Comparison of ENCODE assay signal across 1 cellular context in the genomic region with DNA sequence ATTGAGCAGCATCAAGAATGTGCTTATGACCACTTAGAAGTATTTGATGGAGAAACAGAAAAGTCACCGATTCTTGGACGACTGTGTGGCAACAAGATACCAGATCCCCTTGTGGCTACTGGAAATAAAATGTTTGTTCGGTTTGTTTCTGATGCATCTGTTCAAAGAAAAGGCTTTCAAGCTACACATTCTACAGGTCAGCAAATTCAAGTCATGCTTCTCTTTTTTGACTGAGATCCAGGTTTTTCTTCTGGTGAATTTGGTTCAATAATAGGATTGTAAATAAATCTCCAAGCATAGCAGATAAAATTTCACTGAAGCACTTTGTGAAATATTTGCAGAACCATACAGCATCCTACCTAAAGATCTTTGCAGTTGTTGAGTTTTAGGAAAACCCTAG.
TF ChIP-seq lines count a peak whose summit lies in the region.

No MANE protein-coding gene starts in this region.

TF ChIP-seq in GM23338, 12 proteins besides CTCF, POLR2A, EP300 and RAD21 (continued from another document):
- TF ChIP-seq ZNF462 (CRISPR knock-in tag; IDR thresholded peaks at IDR 0.05) (no peak), EZH2 (IDR thresholded peaks at IDR 0.05; ENCODE audit: low read depth, unreplicated experiment) (no peak), ZNF114 (CRISPR knock-in tag; IDR thresholded peaks at IDR 0.05) (no peak), CREB1 (CRISPR knock-in tag; IDR thresholded peaks at IDR 0.05; ENCODE audit: low read depth) (no peak)
TF ChIP-seq in GM23338: peak in this region for 0.
